In genomic region chr2:241094172-241094571, GRCh38 we compare ENCODE assay signal across 1 cellular context.
TF ChIP-seq lines count a peak whose summit lies in the region.

No MANE protein-coding gene starts in this region.

TF ChIP-seq in GM23338, 12 proteins besides CTCF, POLR2A, EP300 and RAD21 (continued from another document):
- TF ChIP-seq STAT1 (IDR thresholded peaks at IDR 0.05; ENCODE audit: unreplicated experiment) (no peak), CREB1 (CRISPR knock-in tag; IDR thresholded peaks at IDR 0.05; ENCODE audit: low read depth) (no peak), POLR2AphosphoS5 (IDR thresholded peaks at IDR 0.05; ENCODE audit: low read depth) (no peak), NANOG (IDR thresholded peaks at IDR 0.05; ENCODE audit: borderline replicate concordance) (no peak), ZNF462 (CRISPR knock-in tag; IDR thresholded peaks at IDR 0.05) (no peak), ZNF331 (CRISPR knock-in tag; IDR thresholded peaks at IDR 0.05; ENCODE audit: low read depth) (no peak)
